1 cellular context compared by ENCODE assay signal in the genomic region with DNA sequence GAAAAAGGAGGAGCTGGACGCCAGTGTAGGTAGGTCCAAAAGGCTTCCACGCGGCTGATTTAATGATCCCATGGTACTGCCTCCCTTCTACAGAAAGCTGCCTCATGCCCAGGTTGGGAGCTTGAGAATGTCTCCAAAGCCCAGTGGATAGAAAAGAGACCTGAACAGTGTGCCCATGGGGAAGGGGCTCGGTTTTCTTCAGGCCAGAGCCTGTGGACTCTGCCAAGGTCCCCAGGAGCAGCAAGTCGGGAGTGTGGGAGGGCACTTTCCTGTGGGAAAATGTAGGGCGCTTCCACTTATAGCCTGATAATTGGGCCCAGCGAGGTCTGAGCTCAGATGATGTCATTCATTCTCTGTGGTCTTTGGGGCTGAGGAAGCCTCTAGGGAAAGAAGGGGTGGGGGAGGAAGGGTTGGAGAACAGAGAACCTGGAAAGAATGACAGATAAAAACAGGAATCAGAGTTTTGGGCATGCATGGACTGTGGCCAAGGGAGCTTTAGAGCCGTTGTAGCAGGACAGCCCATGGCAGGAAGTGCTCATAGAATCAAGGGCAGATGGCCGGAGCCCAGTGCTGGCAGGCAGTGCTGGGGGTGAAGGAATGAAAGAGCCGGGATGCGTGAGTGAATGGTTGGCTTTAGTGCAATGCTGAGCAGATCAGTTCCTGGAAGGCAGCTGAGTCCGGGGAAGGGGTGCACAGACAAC.
TF ChIP-seq lines count a peak whose summit lies in the region.

No MANE protein-coding gene starts in this region.

TF ChIP-seq in HepG2, 621 proteins besides CTCF, POLR2A, EP300 and RAD21:
- TF ChIP-seq, protein P1, sequence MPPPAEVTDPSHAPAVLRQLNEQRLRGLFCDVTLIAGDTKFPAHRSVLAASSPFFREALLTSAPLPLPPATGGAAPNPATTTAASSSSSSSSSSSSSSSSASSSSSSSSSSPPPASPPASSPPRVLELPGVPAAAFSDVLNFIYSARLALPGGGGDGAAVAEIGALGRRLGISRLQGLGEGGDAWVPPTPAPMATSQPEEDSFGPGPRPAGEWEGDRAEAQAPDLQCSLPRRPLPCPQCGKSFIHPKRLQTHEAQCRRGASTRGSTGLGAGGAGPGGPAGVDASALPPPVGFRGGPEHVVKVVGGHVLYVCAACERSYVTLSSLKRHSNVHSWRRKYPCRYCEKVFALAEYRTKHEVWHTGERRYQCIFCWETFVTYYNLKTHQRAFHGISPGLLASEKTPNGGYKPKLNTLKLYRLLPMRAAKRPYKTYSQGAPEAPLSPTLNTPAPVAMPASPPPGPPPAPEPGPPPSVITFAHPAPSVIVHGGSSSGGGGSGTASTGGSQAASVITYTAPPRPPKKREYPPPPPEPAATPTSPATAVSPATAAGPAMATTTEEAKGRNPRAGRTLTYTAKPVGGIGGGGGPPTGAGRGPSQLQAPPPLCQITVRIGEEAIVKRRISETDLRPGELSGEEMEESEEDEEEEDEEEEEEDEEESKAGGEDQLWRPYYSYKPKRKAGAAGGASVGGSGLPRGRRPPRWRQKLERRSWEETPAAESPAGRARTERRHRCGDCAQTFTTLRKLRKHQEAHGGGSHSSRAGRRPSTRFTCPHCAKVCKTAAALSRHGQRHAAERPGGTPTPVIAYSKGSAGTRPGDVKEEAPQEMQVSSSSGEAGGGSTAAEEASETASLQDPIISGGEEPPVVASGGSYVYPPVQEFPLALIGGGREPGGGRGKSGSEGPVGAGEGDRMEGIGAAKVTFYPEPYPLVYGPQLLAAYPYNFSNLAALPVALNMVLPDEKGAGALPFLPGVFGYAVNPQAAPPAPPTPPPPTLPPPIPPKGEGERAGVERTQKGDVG (CRISPR knock-in tag; IDR thresholded peaks at IDR 0.05; ENCODE audit: borderline replicate concordance) = no peak
- TF ChIP-seq ATF7 (IDR thresholded peaks at IDR 0.05) (peak; percentile 64), ATF7 (CRISPR knock-in tag; IDR thresholded peaks at IDR 0.05) (no peak), KLF11 (CRISPR knock-in tag; IDR thresholded peaks at IDR 0.05) (no peak)
